ENCODE assay signal across 11 cellular contexts in genomic region chr2:193240752-193241151, GRCh38.
DNase-seq lines count a peak whose midpoint lies in the region; ATAC-seq and TF ChIP-seq lines count a peak whose summit lies in the region.
"Had no signal": no experiment of that assay in that cellular context is flagged by ENCODE, and none has a peak within 500 bp of the region (broad histone marks: within the 10 kb centered on the region; RNA-seq: fewer than 3 reads in every experiment).

No MANE protein-coding gene starts in this region.

- DNase-seq in CD14-positive monocyte (ENCODE audit: low spot score) (no peak), M059J (ENCODE audit: low read depth) (peak; percentile 1), fibroblast of pulmonary artery (ENCODE audit: low read depth) (peak; percentile 2), DMS153 (lab: John Stamatoyannopoulos, UW) (no peak), putamen (ENCODE audit: low spot score) (no peak), left colon (no peak)
- DNase-seq in activated T-cell treated with anti-CD3 and anti-CD28 coated beads, Interleukin-2, amount 50 U/mL, for 24 hours: no peak
- DNase-seq: COR-L47, RPMI8226 had no signal

- H3K27me3 Mint-ChIP-seq in CD14-positive monocyte (ENCODE audit: low read depth in 3 of 3): no peaks in the 10 kb centered on the region
- H3K27me3 Mint-ChIP-seq in activated T-cell treated with anti-CD3 and anti-CD28 coated beads, Interleukin-2, amount 50 U/mL, for 24 hours: no peaks in the 10 kb centered on the region
- H3K27me3 Mint-ChIP-seq: memory B cell had no signal

- no peaks in the 10 kb centered on the region for H3K9me3 Mint-ChIP-seq in CD14-positive monocyte
- no peaks in the 10 kb centered on the region for H3K9me3 Mint-ChIP-seq in activated T-cell treated with anti-CD3 and anti-CD28 coated beads, Interleukin-2, amount 50 U/mL, for 24 hours

- H3K4me3 Mint-ChIP-seq in CD14-positive monocyte: no peak overlapping the region
- H3K4me3 Mint-ChIP-seq in activated T-cell treated with anti-CD3 and anti-CD28 coated beads, Interleukin-2, amount 50 U/mL, for 24 hours: no peak overlapping the region
- H3K4me3 Mint-ChIP-seq: memory B cell had no signal

- intact Hi-C loops in CD14-positive monocyte (cut with micrococcal nuclease): no loop called here
- intact Hi-C loops in left colon (cut with DNase I, micrococcal nuclease): no loop called here

- H3K4me1 Mint-ChIP-seq in CD14-positive monocyte: peaks cover 1% of the 10 kb centered on the region
- H3K4me1 Mint-ChIP-seq in activated T-cell treated with anti-CD3 and anti-CD28 coated beads, Interleukin-2, amount 50 U/mL, for 24 hours (ENCODE audit: low read depth): no peaks in the 10 kb centered on the region
- H3K4me1 Mint-ChIP-seq: memory B cell had no signal

- ATAC-seq in GM19463 (IDR thresholded peaks at IDR 0.05; ENCODE audit: unreplicated experiment) (peak; percentile 63), left colon (no peak)

- no peak overlapping the region for H3K27ac Mint-ChIP-seq in CD14-positive monocyte
- H3K27ac Mint-ChIP-seq in activated T-cell treated with anti-CD3 and anti-CD28 coated beads, Interleukin-2, amount 50 U/mL, for 24 hours: no peak overlapping the region
- H3K27ac Mint-ChIP-seq: memory B cell had no signal

- TF ChIP-seq CTCF in CD14-positive monocyte (IDR thresholded peaks at IDR 0.05) (peak; percentile 24), fibroblast of pulmonary artery (IDR thresholded peaks at IDR 0.05; ENCODE audit: low read length, missing control alignments) (peak; percentile 45)

- H3K4me3 ChIP-seq in fibroblast of pulmonary artery (replicated peaks; ENCODE audit: low read depth, low read length): no peak overlapping the region

- no peaks in the 10 kb centered on the region for H3K36me3 Mint-ChIP-seq in CD14-positive monocyte
- no peaks in the 10 kb centered on the region for H3K36me3 Mint-ChIP-seq in activated T-cell treated with anti-CD3 and anti-CD28 coated beads, Interleukin-2, amount 50 U/mL, for 24 hours (ENCODE audit: low read depth)
- H3K36me3 Mint-ChIP-seq: memory B cell had no signal

Comparison
In these comparisons a context has a peak if more than half of its experiments do, and no peak if none do; other contexts are left out.
1. DNase-seq: peak in M059J (single experiment) and fibroblast of pulmonary artery (single experiment); none in CD14-positive monocyte (single experiment), DMS153 (single experiment), putamen (single experiment), activated T-cell treated with anti-CD3 and anti-CD28 coated beads, Interleukin-2, amount 50 U/mL, for 24 hours (single experiment) and left colon (0 of 2).